In genomic region chr2:206162391-206162790, GRCh38 we compare ENCODE assay signal across 8 cellular contexts. TPM values are rescaled to one million over a fixed set of nuclear protein-coding genes. Genes with fewer than 3 reads are reported as not detected.
DNase-seq lines count a peak whose midpoint lies in the region; ATAC-seq and TF ChIP-seq lines count a peak whose summit lies in the region.
"Not testable (repeated sequence)": the region's sequence is repeated elsewhere in the genome, so short reads cannot be mapped to it uniquely, and the experiment has no call there.

No MANE protein-coding gene starts in this region.

- not testable (repeated sequence) for H2AK5ac ChIP-seq in mesenchymal stem cell (ENCODE audit: low read length, severe bottlenecking)

- not testable (repeated sequence) for H4K8ac ChIP-seq in mesenchymal stem cell (ENCODE audit: low read length)

- H3K4ac ChIP-seq in mesenchymal stem cell (ENCODE audit: low read depth in 1 of 2, low read length in 2 of 2), result not testable (repeated sequence)

- peaks cover 53% of the 10 kb centered on the region for H4K20me1 ChIP-seq in Loucy (ENCODE audit: insufficient read depth, low read length, poor library complexity, severe bottlenecking)

- not testable (repeated sequence) for H4K91ac ChIP-seq in mesenchymal stem cell (ENCODE audit: low read length)

- peak overlapping the region in 7 of 8 donors; percentile 38 to 66 (median 57) for H3K27ac Mint-ChIP-seq in CD8-positive, alpha-beta memory T cell
- not testable (repeated sequence) for H3K27ac Mint-ChIP-seq in activated CD8-positive, alpha-beta T cell treated with anti-CD3 and anti-CD28 coated beads, Interleukin-2, amount 10 ng/mL, durations not matched to agents 7 days and 5 days; endodermal cell
- H3K27ac Mint-ChIP-seq in activated naive CD8-positive, alpha-beta T cell treated with anti-CD3 and anti-CD28 coated beads for 36 hours, result peak overlapping the region; percentile 69
- peak overlapping the region; percentile 53 for H3K27ac Mint-ChIP-seq in stimulated activated memory B cell treated with anti-CD40 and anti-IgM and Interleukin-4, amounts not matched to agents 10 μg/mL and 1 μg/mL and 100 μg/mL, for 72 hours

- H3K14ac ChIP-seq in mesenchymal stem cell (ENCODE audit: low read length in 2 of 2), result not testable (repeated sequence)

- peaks cover 41 to 61% (median 56%) of the 10 kb centered on the region in 3 donors for H3K4me1 Mint-ChIP-seq in CD8-positive, alpha-beta memory T cell
- H3K4me1 Mint-ChIP-seq in activated CD8-positive, alpha-beta T cell treated with anti-CD3 and anti-CD28 coated beads, Interleukin-2, amount 10 ng/mL, durations not matched to agents 7 days and 5 days (ENCODE audit: low read depth), result peaks cover 39% of the 10 kb centered on the region
- H3K4me1 Mint-ChIP-seq in activated naive CD8-positive, alpha-beta T cell treated with anti-CD3 and anti-CD28 coated beads for 36 hours, result peaks cover 41% of the 10 kb centered on the region
- H3K4me1 Mint-ChIP-seq in endodermal cell, result peaks cover 13% of the 10 kb centered on the region
- H3K4me1 Mint-ChIP-seq in stimulated activated memory B cell treated with anti-CD40 and anti-IgM and Interleukin-4, amounts not matched to agents 10 μg/mL and 1 μg/mL and 100 μg/mL, for 72 hours, result peaks cover 39% of the 10 kb centered on the region

- H3K9ac ChIP-seq in Loucy (ENCODE audit: low read depth, low read length, poor library complexity, severe bottlenecking) (peak overlapping the region; percentile 96), mesenchymal stem cell (ENCODE audit: low read length) (peak overlapping the region; percentile 92)
- H3K9ac ChIP-seq in SK-N-MC (ENCODE audit: insufficient read length); endodermal cell (ENCODE audit: extremely low read depth, low read length, poor library complexity, severe bottlenecking): not testable (repeated sequence)

- not testable (repeated sequence) for TF ChIP-seq CTCF in Loucy (conservative IDR thresholded peaks at IDR 0.05; ENCODE audit: low read length); endodermal cell (conservative IDR thresholded peaks at IDR 0.05)

- H2BK15ac ChIP-seq in mesenchymal stem cell (ENCODE audit: low read depth, poor library complexity, severe bottlenecking), result not testable (repeated sequence)

- H2BK120ac ChIP-seq in mesenchymal stem cell (ENCODE audit: low read depth, low read length), result not testable (repeated sequence)

- CTCF ChIA-PET in CD8-positive, alpha-beta memory T cell (lab: Charles Lee), result interaction anchor here (1.1 kb wide), 1 partner anchor 45 kb away, joined by 3 read pairs; no protein-coding TSS in a partner anchor
- CTCF ChIA-PET in activated CD8-positive, alpha-beta T cell treated with anti-CD3 and anti-CD28 coated beads, Interleukin-2, amount 10 ng/mL, durations not matched to agents 7 days and 5 days (lab: Charles Lee), result interaction anchor here (1.3 kb wide), 1 partner anchor 75 kb away, joined by 3 read pairs; no protein-coding TSS in a partner anchor

- H3K36me3 Mint-ChIP-seq in CD8-positive, alpha-beta memory T cell, result peaks cover 4 to 61% (median 25%) of the 10 kb centered on the region in 3 donors
- H3K36me3 Mint-ChIP-seq in activated CD8-positive, alpha-beta T cell treated with anti-CD3 and anti-CD28 coated beads, Interleukin-2, amount 10 ng/mL, durations not matched to agents 7 days and 5 days (ENCODE audit: low read depth), result peaks cover 58% of the 10 kb centered on the region
- peaks cover 62% of the 10 kb centered on the region for H3K36me3 Mint-ChIP-seq in activated naive CD8-positive, alpha-beta T cell treated with anti-CD3 and anti-CD28 coated beads for 36 hours
- peaks cover 50% of the 10 kb centered on the region for H3K36me3 Mint-ChIP-seq in endodermal cell (ENCODE audit: low read depth)
- peaks cover 47% of the 10 kb centered on the region for H3K36me3 Mint-ChIP-seq in stimulated activated memory B cell treated with anti-CD40 and anti-IgM and Interleukin-4, amounts not matched to agents 10 μg/mL and 1 μg/mL and 100 μg/mL, for 72 hours

- H3K27me3 ChIP-seq in CD8-positive, alpha-beta memory T cell (ENCODE audit: insufficient read depth, low read length, poor library complexity, severe bottlenecking); Loucy (ENCODE audit: insufficient read depth, low read length, poor library complexity, severe bottlenecking); endodermal cell (ENCODE audit: control insufficient read depth, insufficient read depth, low read length, poor library complexity, severe bottlenecking); mesenchymal stem cell (ENCODE audit: control insufficient read depth in 1 of 2, insufficient read depth in 1 of 2, low read length in 2 of 2): not testable (repeated sequence)

- H3K18ac ChIP-seq in mesenchymal stem cell (ENCODE audit: low read depth in 1 of 2, low read length in 2 of 2), result not testable (repeated sequence)

- H3K27me3 Mint-ChIP-seq in CD8-positive, alpha-beta memory T cell; activated CD8-positive, alpha-beta T cell treated with anti-CD3 and anti-CD28 coated beads, Interleukin-2, amount 10 ng/mL, durations not matched to agents 7 days and 5 days (ENCODE audit: low read depth); activated naive CD8-positive, alpha-beta T cell treated with anti-CD3 and anti-CD28 coated beads for 36 hours; endodermal cell (ENCODE audit: insufficient read depth); stimulated activated memory B cell treated with anti-CD40 and anti-IgM and Interleukin-4, amounts not matched to agents 10 μg/mL and 1 μg/mL and 100 μg/mL, for 72 hours: not testable (repeated sequence)

- ATAC-seq in activated CD8-positive, alpha-beta T cell treated with anti-CD3 and anti-CD28 coated beads, Interleukin-2, amount 10 ng/mL, durations not matched to agents 7 days and 5 days; stimulated activated memory B cell treated with anti-CD40 and anti-IgM and Interleukin-4, amounts not matched to agents 10 μg/mL and 1 μg/mL and 100 μg/mL, for 72 hours: not testable (repeated sequence)

- H3K9me2 ChIP-seq in Loucy (replicated peaks; ENCODE audit: low read depth, low read length), result not testable (repeated sequence)

- H3K4me2 ChIP-seq in Loucy (ENCODE audit: low read depth, low read length, poor library complexity, severe bottlenecking), result peak overlapping the region; percentile 95
- H3K4me2 ChIP-seq in mesenchymal stem cell (ENCODE audit: low read length, poor library complexity, severe bottlenecking), result not testable (repeated sequence)

- 93 to 100% methylated on average over 3 to 4 of the region's 4 CpGs for WGBS in endodermal cell (ENCODE audit: insufficient coverage in 1 of 2, insufficient read length in 1 of 2), 2 experiments
- WGBS in mesenchymal stem cell, result 100% methylated on average over 3 of the region's 4 CpGs

- POLR2A ChIA-PET in CD8-positive, alpha-beta memory T cell (lab: Charles Lee), result not testable (repeated sequence)
- POLR2A ChIA-PET in activated CD8-positive, alpha-beta T cell treated with anti-CD3 and anti-CD28 coated beads, Interleukin-2, amount 10 ng/mL, durations not matched to agents 7 days and 5 days (lab: Charles Lee), result interaction anchor here (1.3 kb wide), 1 partner anchor 112 kb away, joined by 5 read pairs; the partner anchor contains the start of gene ZDBF2

- H3K79me1 ChIP-seq in mesenchymal stem cell (replicated peaks; ENCODE audit: low read length, poor library complexity, severe bottlenecking), result not testable (repeated sequence)

- H3K4me3 Mint-ChIP-seq in CD8-positive, alpha-beta memory T cell, result peak overlapping the region in 3 of 7 donors; percentile 20 to 92 (median 29)
- H3K4me3 Mint-ChIP-seq in activated CD8-positive, alpha-beta T cell treated with anti-CD3 and anti-CD28 coated beads, Interleukin-2, amount 10 ng/mL, durations not matched to agents 7 days and 5 days, result peak overlapping the region; percentile 92
- peak overlapping the region; percentile 79 for H3K4me3 Mint-ChIP-seq in activated naive CD8-positive, alpha-beta T cell treated with anti-CD3 and anti-CD28 coated beads for 36 hours
- not testable (repeated sequence) for H3K4me3 Mint-ChIP-seq in endodermal cell; stimulated activated memory B cell treated with anti-CD40 and anti-IgM and Interleukin-4, amounts not matched to agents 10 μg/mL and 1 μg/mL and 100 μg/mL, for 72 hours

- H3K9me3 Mint-ChIP-seq in CD8-positive, alpha-beta memory T cell; activated CD8-positive, alpha-beta T cell treated with anti-CD3 and anti-CD28 coated beads, Interleukin-2, amount 10 ng/mL, durations not matched to agents 7 days and 5 days (ENCODE audit: insufficient read depth); activated naive CD8-positive, alpha-beta T cell treated with anti-CD3 and anti-CD28 coated beads for 36 hours; endodermal cell; stimulated activated memory B cell treated with anti-CD40 and anti-IgM and Interleukin-4, amounts not matched to agents 10 μg/mL and 1 μg/mL and 100 μg/mL, for 72 hours: not testable (repeated sequence)

- not testable (repeated sequence) for H3K23ac ChIP-seq in mesenchymal stem cell (ENCODE audit: low read length in 2 of 2)

- peaks cover 68% of the 10 kb centered on the region for H3K79me2 ChIP-seq in Loucy (ENCODE audit: insufficient read depth, low read length)

- not testable (repeated sequence) for H2BK5ac ChIP-seq in mesenchymal stem cell (ENCODE audit: low read depth, low read length, poor library complexity, severe bottlenecking)

- not testable (repeated sequence) for H3K4me3 ChIP-seq in CD8-positive, alpha-beta memory T cell (ENCODE audit: low read length); SK-N-MC; mesenchymal stem cell (ENCODE audit: insufficient read depth in 1 of 2, low read depth in 1 of 2, low read length in 2 of 2)
- H3K4me3 ChIP-seq in Loucy (ENCODE audit: low read length, poor library complexity, severe bottlenecking) (peak overlapping the region; percentile 93), endodermal cell (ENCODE audit: low read length) (peak overlapping the region; percentile 98)

- not testable (repeated sequence) for H3K9me3 ChIP-seq in CD8-positive, alpha-beta memory T cell (ENCODE audit: low read length); Loucy (ENCODE audit: insufficient read depth, low read depth, low read length); SK-N-MC (ENCODE audit: low read depth, low read length); mesenchymal stem cell (ENCODE audit: control insufficient read depth, low read length)
- peaks cover 14% of the 10 kb centered on the region for H3K9me3 ChIP-seq in endodermal cell (ENCODE audit: control insufficient read depth, low read length)

- not testable (repeated sequence) for H3K27ac ChIP-seq in CD8-positive, alpha-beta memory T cell (ENCODE audit: low read depth, low read length); endodermal cell (ENCODE audit: low read depth, low read length); mesenchymal stem cell (ENCODE audit: low read length, poor library complexity, severe bottlenecking)
- H3K27ac ChIP-seq in SK-N-MC, result 0 out of 2 replicates have a peak overlapping the region, but pooled peaks have one; percentile 58

- not testable (repeated sequence) for H2AFZ ChIP-seq in Loucy (ENCODE audit: low read length); mesenchymal stem cell (ENCODE audit: low read depth, low read length)

- not testable (repeated sequence) for DNase-seq in CD8-positive, alpha-beta memory T cell; SK-N-MC (ENCODE audit: low read depth, low spot score); activated CD8-positive, alpha-beta T cell treated with anti-CD3 and anti-CD28 coated beads, Interleukin-2, amount 10 ng/mL, durations not matched to agents 7 days and 5 days; activated naive CD8-positive, alpha-beta T cell treated with anti-CD3 and anti-CD28 coated beads for 36 hours; endodermal cell
- DNase-seq in mesenchymal stem cell, result peak; percentile 28

- not testable (repeated sequence) for H2BK12ac ChIP-seq in mesenchymal stem cell (ENCODE audit: low read length in 2 of 2)

- H3F3A ChIP-seq in Loucy (ENCODE audit: low read depth), result not testable (repeated sequence)

- peaks cover 27% of the 10 kb centered on the region for H3K4me1 ChIP-seq in CD8-positive, alpha-beta memory T cell (ENCODE audit: insufficient read depth, low read length)
- peaks cover 38% of the 10 kb centered on the region for H3K4me1 ChIP-seq in Loucy (ENCODE audit: insufficient read depth, low read length, poor library complexity, severe bottlenecking)
- not testable (repeated sequence) for H3K4me1 ChIP-seq in endodermal cell (ENCODE audit: control insufficient read depth, insufficient read depth, low read length); mesenchymal stem cell (ENCODE audit: control insufficient read depth, insufficient read depth, low read depth, low read length)

- H3K36me3 ChIP-seq in CD8-positive, alpha-beta memory T cell (ENCODE audit: insufficient read depth, low read length), result peaks cover 17% of the 10 kb centered on the region
- H3K36me3 ChIP-seq in Loucy (ENCODE audit: insufficient read depth, low read length) (peaks cover 28% of the 10 kb centered on the region; the same call in 1 of the 2 replicates), SK-N-MC (ENCODE audit: insufficient read depth, low read length) (peaks cover 48% of the 10 kb centered on the region), endodermal cell (ENCODE audit: control insufficient read depth, insufficient read depth, low read length) (peaks cover 52% of the 10 kb centered on the region), mesenchymal stem cell (ENCODE audit: control insufficient read depth in 1 of 2, insufficient read depth in 2 of 2, low read depth in 1 of 2, low read length in 2 of 2) (peaks cover 11 to 42% of the 10 kb centered on the region in 2 experiments)

RNA-seq across cellular contexts. Expression of gene EEF1B2, which starts 2.7 kb away (rescaled TPM):
- total RNA-seq in CD8-positive, alpha-beta memory T cell, result 1,000 to 10,000 TPM; 1,019 to 1,025 TPM
- 791 TPM for polyA plus RNA-seq in CD8-positive, alpha-beta memory T cell
- total RNA-seq in activated CD8-positive, alpha-beta T cell treated with anti-CD3 and anti-CD28 coated beads, Interleukin-2, amount 10 ng/mL, durations not matched to agents 7 days and 5 days, result 100 to 1,000 TPM; 559 to 585 TPM
- 1,000 to 10,000 TPM; 1,128 to 1,176 TPM for total RNA-seq in activated naive CD8-positive, alpha-beta T cell treated with anti-CD3 and anti-CD28 coated beads for 36 hours
- total RNA-seq in endodermal cell, result 100 to 1,000 TPM; 518 to 562 TPM
- polyA plus RNA-seq in endodermal cell (2013, experiment 1 of 2), result 620 TPM
- polyA plus RNA-seq in endodermal cell (2013, experiment 2 of 2), result 612 TPM
- polyA plus RNA-seq in mesenchymal stem cell (2013, experiment 1 of 2), result 649 TPM
- polyA plus RNA-seq in mesenchymal stem cell (2013, experiment 2 of 2), result 665 TPM

RNA-seq across cellular contexts. Expression of gene NDUFS1, which starts 3.1 kb away (rescaled TPM):
- 100 to 1,000 TPM; 102 to 106 TPM for total RNA-seq in CD8-positive, alpha-beta memory T cell
- 38.1 TPM for polyA plus RNA-seq in CD8-positive, alpha-beta memory T cell
- total RNA-seq in activated CD8-positive, alpha-beta T cell treated with anti-CD3 and anti-CD28 coated beads, Interleukin-2, amount 10 ng/mL, durations not matched to agents 7 days and 5 days, result 10 to 100 TPM; 65.7 to 69.0 TPM
- total RNA-seq in activated naive CD8-positive, alpha-beta T cell treated with anti-CD3 and anti-CD28 coated beads for 36 hours, result 100 to 1,000 TPM in 1 of 2 experiments, 10 to 100 TPM in 1; 95.5 to 102 TPM
- total RNA-seq in endodermal cell, result 10 to 100 TPM; 88.3 to 91.5 TPM
- 66.8 TPM for polyA plus RNA-seq in endodermal cell (2013, experiment 1 of 2)
- 54.6 TPM for polyA plus RNA-seq in endodermal cell (2013, experiment 2 of 2)
- polyA plus RNA-seq in mesenchymal stem cell (2013, experiment 1 of 2), result 40.6 TPM
- 46.1 TPM for polyA plus RNA-seq in mesenchymal stem cell (2013, experiment 2 of 2)
